18 cellular contexts compared by ENCODE assay signal in genomic region chr17:71791311-71791710, GRCh38.
"Had no signal": no experiment of that assay in that cellular context is flagged by ENCODE, and none has a peak within 500 bp of the region (broad histone marks: within the 10 kb centered on the region; RNA-seq: fewer than 3 reads in every experiment).

No MANE protein-coding gene starts in this region.

- H3K36me3 ChIP-seq: esophagus squamous epithelium, right lobe of liver, stomach, thoracic aorta, transverse colon had no signal

- H3K9me3 ChIP-seq: esophagus squamous epithelium, psoas muscle, right lobe of liver, stomach, thoracic aorta, transverse colon had no signal

- H3K4me3 ChIP-seq: esophagus squamous epithelium, lung, psoas muscle, right lobe of liver, stomach, thoracic aorta, transverse colon had no signal

- FAIRE-seq: colon had no signal

- H3K27me3 ChIP-seq: esophagus squamous epithelium, foreskin keratinocyte, right lobe of liver, stomach, transverse colon had no signal

- DNase-seq: esophagus squamous epithelium; immature natural killer cell; left colon; left ventricle myocardium superior; mesendoderm; naive thymus-derived CD4-positive, alpha-beta T cell; nephron progenitor cell; psoas muscle; retina; right lobe of liver; stimulated activated naive CD4-positive, alpha-beta T cell; stomach; substantia nigra; transverse colon had no signal

- ATAC-seq: left colon; left ventricle myocardium superior; naive thymus-derived CD4-positive, alpha-beta T cell; psoas muscle; right lobe of liver had no signal

- H3K4me1 ChIP-seq: esophagus squamous epithelium, psoas muscle, right lobe of liver, stomach, transverse colon had no signal

- H3K27ac ChIP-seq: esophagus squamous epithelium, foreskin keratinocyte, psoas muscle, right lobe of liver, stomach, thoracic aorta, transverse colon had no signal
